8 cellular contexts compared by ENCODE assay signal in the genomic region with DNA sequence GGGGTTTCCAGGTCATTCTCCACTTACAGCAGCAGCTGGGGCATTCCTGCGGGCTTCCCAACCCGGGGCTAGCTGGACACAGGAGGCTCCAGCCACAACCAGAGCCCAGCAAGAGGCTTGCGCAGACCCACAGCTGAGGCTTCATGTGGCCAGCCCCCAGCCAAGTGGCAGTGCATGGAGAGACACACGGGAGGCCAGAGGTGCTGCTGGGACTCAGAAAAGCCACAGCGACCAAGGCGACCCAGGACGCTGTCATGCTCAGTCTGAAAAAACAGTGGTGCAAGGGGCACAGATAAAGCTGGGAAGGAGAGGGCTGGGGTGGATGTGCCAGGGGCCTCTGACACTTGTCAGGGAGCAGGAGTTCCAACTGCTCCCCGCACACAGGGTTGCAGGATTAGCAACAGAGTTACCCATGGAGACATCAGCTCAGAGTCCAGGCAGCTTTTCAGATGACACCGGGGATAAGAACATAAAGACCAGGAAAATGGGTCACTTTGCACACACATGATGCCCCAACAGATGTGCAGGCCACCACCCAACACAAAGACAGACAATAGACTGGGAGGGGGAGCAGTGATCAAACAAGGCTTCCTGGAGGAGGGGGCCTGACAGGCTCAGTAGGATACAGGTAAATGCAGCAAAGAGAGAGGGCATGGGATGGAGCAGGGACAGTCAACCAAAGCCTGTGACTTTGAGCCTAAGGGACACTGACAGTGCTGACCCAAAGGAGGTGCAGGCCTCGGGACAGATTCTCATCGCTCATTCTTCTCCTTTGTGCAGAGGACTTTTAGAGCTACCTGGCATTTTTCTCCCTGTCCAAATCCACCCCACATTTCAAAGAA. TPM values are rescaled to one million over a fixed set of nuclear protein-coding genes. Genes with fewer than 3 reads are reported as not detected.
DNase-seq lines count a peak whose midpoint lies in the region; FAIRE-seq and TF ChIP-seq lines count a peak whose summit lies in the region.

No MANE protein-coding gene starts in this region.

- DNase-seq in NCI-H82 (lab: John Stamatoyannopoulos, UW) (peak; percentile 28), NCI-H82 treated with DMSO at 0.1 percent for 48 hours (lab: John Stamatoyannopoulos, UW; ENCODE audit: unreplicated experiment) (no peak), keratinocyte (ENCODE audit: low read depth, low spot score) (no peak), cortex of kidney (lab: John Stamatoyannopoulos, UW) (no peak), hepatic stellate cell (ENCODE audit: low spot score) (no peak), middle frontal gyrus (ENCODE audit: extremely low spot score, low spot score) (no peak)
- DNase-seq in activated naive CD8-positive, alpha-beta T cell treated with anti-CD3 and anti-CD28 coated beads for 36 hours, result no peak

- peaks cover 0 to 22% of the 10 kb centered on the region in 2 experiments for H3K36me3 ChIP-seq in keratinocyte (ENCODE audit: control insufficient read depth in 2 of 2, extremely low read depth in 1 of 2, insufficient read depth in 2 of 2, low read length in 2 of 2)
- H3K36me3 ChIP-seq in stomach smooth muscle (ENCODE audit: control insufficient read depth in 2 of 2, insufficient read depth in 2 of 2, low read length in 2 of 2), result peaks cover 0 to 5% of the 10 kb centered on the region in 2 donors

- TF ChIP-seq CTCF in keratinocyte (optimal IDR thresholded peaks at IDR 0.05 in 1 of 3, IDR thresholded peaks at IDR 0.05 in 1 of 3, conservative IDR thresholded peaks at IDR 0.05 in 1 of 3; ENCODE audit: extremely low read depth in 1 of 3, insufficient read depth in 2 of 3, low read length in 3 of 3), result no peak

- H3K36me3 Mint-ChIP-seq in activated naive CD8-positive, alpha-beta T cell treated with anti-CD3 and anti-CD28 coated beads for 36 hours, result peaks cover 7% of the 10 kb centered on the region

- H3K9me3 ChIP-seq in keratinocyte (ENCODE audit: control insufficient read depth, low read depth, low read length) (no peaks in the 10 kb centered on the region), stomach smooth muscle (ENCODE audit: control insufficient read depth in 2 of 2, low read length in 2 of 2) (no peaks in the 10 kb centered on the region)

- H3K4me1 Mint-ChIP-seq in activated naive CD8-positive, alpha-beta T cell treated with anti-CD3 and anti-CD28 coated beads for 36 hours, result peaks cover 42% of the 10 kb centered on the region

- no peaks in the 10 kb centered on the region for H4K20me1 ChIP-seq in keratinocyte (ENCODE audit: control insufficient read depth, extremely low read depth, insufficient read depth, low read length)

- peak overlapping the region in 2 of 3 experiments; percentile 23 to 61 for H3K4me3 ChIP-seq in keratinocyte (ENCODE audit: control insufficient read depth in 2 of 3, extremely low read depth in 1 of 3, insufficient read depth in 2 of 3, low read depth in 1 of 3, low read length in 3 of 3)
- peak overlapping the region; percentile 1 to 69 for H3K4me3 ChIP-seq in stomach smooth muscle (ENCODE audit: low read length in 2 of 2)

- H3K27ac Mint-ChIP-seq in activated naive CD8-positive, alpha-beta T cell treated with anti-CD3 and anti-CD28 coated beads for 36 hours, result peak overlapping the region; percentile 99

- H3K79me2 ChIP-seq in keratinocyte (ENCODE audit: control insufficient read depth, insufficient read depth, low read length), result no peaks in the 10 kb centered on the region

- H3K4me2 ChIP-seq in keratinocyte (ENCODE audit: control insufficient read depth, extremely low read depth, insufficient read depth, low read depth, low read length), result peak overlapping the region; percentile 78

- no peaks in the 10 kb centered on the region for H3K27me3 Mint-ChIP-seq in activated naive CD8-positive, alpha-beta T cell treated with anti-CD3 and anti-CD28 coated beads for 36 hours

- H3K9me3 Mint-ChIP-seq in activated naive CD8-positive, alpha-beta T cell treated with anti-CD3 and anti-CD28 coated beads for 36 hours, result no peaks in the 10 kb centered on the region

- H3K27me3 ChIP-seq in keratinocyte (ENCODE audit: control insufficient read depth, extremely low read depth, insufficient read depth, low read length), result no peaks in the 10 kb centered on the region
- no peaks in the 10 kb centered on the region for H3K27me3 ChIP-seq in stomach smooth muscle (ENCODE audit: control insufficient read depth in 1 of 2, insufficient read depth in 2 of 2, low read length in 2 of 2)

- dilution Hi-C loops in keratinocyte (cut with MboI; ENCODE audit: extremely low pct_ligation_motif_present, low sequenced_read_pairs), result no loop called here

- H3K4me1 ChIP-seq in keratinocyte (ENCODE audit: control insufficient read depth, extremely low read depth, insufficient read depth, low read length) (peaks cover 49% of the 10 kb centered on the region), stomach smooth muscle (ENCODE audit: control insufficient read depth, insufficient read depth, low read length) (peaks cover 48% of the 10 kb centered on the region)

- peaks cover 4% of the 10 kb centered on the region for H3K9me1 ChIP-seq in keratinocyte (ENCODE audit: control insufficient read depth, extremely low read depth, insufficient read depth, low read length)

- H2AFZ ChIP-seq in keratinocyte (ENCODE audit: control insufficient read depth, low read length), result no peak overlapping the region

- H3K4me3 Mint-ChIP-seq in activated naive CD8-positive, alpha-beta T cell treated with anti-CD3 and anti-CD28 coated beads for 36 hours, result peak overlapping the region; percentile 100

- H3K9ac ChIP-seq in keratinocyte (ENCODE audit: control insufficient read depth, extremely low read depth, insufficient read depth, low read length) (peak overlapping the region; percentile 55), stomach smooth muscle (ENCODE audit: low read length in 2 of 2) (peak overlapping the region; percentile 1 to 47)

- no peak for FAIRE-seq in keratinocyte (lab: Jason Lieb, UNC)

- H3K27ac ChIP-seq in keratinocyte (ENCODE audit: control insufficient read depth, insufficient read depth, low read length), result no peak overlapping the region
- peak overlapping the region; percentile 100 for H3K27ac ChIP-seq in stomach smooth muscle (ENCODE audit: low read length)

RNA-seq across cellular contexts. Expression of a gene that starts 6.9 kb away (rescaled TPM):
- total RNA-seq in activated naive CD8-positive, alpha-beta T cell treated with anti-CD3 and anti-CD28 coated beads for 36 hours, result 100 to 1,000 TPM; 136 to 155 TPM
- 66.5 to 270 TPM (median 171 TPM) in 3 replicates for polyA plus RNA-seq in keratinocyte
- polyA plus RNA-seq in keratinocyte (2011; ENCODE audit: low read depth), result 1,124 TPM
- 5.3 and 11.3 TPM in 2 replicates for polyA plus RNA-seq in keratinocyte (2011; cell fraction: cytosol; rRNA removed)
- polyA plus RNA-seq in keratinocyte (2011; cell fraction: nucleus; rRNA removed), result 1,267 and 1,668 TPM in 2 replicates
- 218 and 908 TPM in 2 replicates for polyA plus RNA-seq in keratinocyte (2012; ENCODE audit: low replicate concordance)
- polyA minus RNA-seq in keratinocyte, result 73.3 to 442 TPM (median 228 TPM) in 3 replicates
- 8.4 TPM for polyA minus RNA-seq in keratinocyte (2011; cell fraction: cytosol; rRNA and poly(A)+ RNA removed)
- 402 and 1,225 TPM in 2 replicates for polyA minus RNA-seq in keratinocyte (2011; cell fraction: nucleus; rRNA and poly(A)+ RNA removed)

RNA-seq across cellular contexts. Expression of a gene that starts 29.3 kb away (rescaled TPM):
- total RNA-seq in activated naive CD8-positive, alpha-beta T cell treated with anti-CD3 and anti-CD28 coated beads for 36 hours, result 10 to 100 TPM; 33.1 to 36.3 TPM
- polyA plus RNA-seq in keratinocyte, result 24.1 to 47.3 TPM (median 25.0 TPM) in 3 replicates
- 8.5 TPM for polyA plus RNA-seq in keratinocyte (2011; ENCODE audit: low read depth)
- polyA plus RNA-seq in keratinocyte (2011; cell fraction: cytosol; rRNA removed), result 20.8 and 29.3 TPM in 2 replicates
- 58.8 and 74.9 TPM in 2 replicates for polyA plus RNA-seq in keratinocyte (2011; cell fraction: nucleus; rRNA removed)
- 20.8 and 30.9 TPM in 2 replicates for polyA plus RNA-seq in keratinocyte (2012; ENCODE audit: low replicate concordance)
- polyA minus RNA-seq in keratinocyte, result 28.2 to 54.5 TPM (median 34.5 TPM) in 3 replicates
- 64.1 TPM for polyA minus RNA-seq in keratinocyte (2011; cell fraction: cytosol; rRNA and poly(A)+ RNA removed)
- 56.0 and 58.9 TPM in 2 replicates for polyA minus RNA-seq in keratinocyte (2011; cell fraction: nucleus; rRNA and poly(A)+ RNA removed)

RNA-seq across cellular contexts. Expression of a gene that starts 33.3 kb away (rescaled TPM):
- 10 to 100 TPM; 15.4 to 15.7 TPM for total RNA-seq in activated naive CD8-positive, alpha-beta T cell treated with anti-CD3 and anti-CD28 coated beads for 36 hours
- 0.20 to 0.46 TPM (median 0.25 TPM) in 3 replicates for polyA plus RNA-seq in keratinocyte
- polyA plus RNA-seq in keratinocyte (2011; ENCODE audit: low read depth), result 0.25 TPM
- polyA plus RNA-seq in keratinocyte (2011; cell fraction: cytosol; rRNA removed), result 0.10 and 0.12 TPM in 2 replicates
- 1.1 and 1.2 TPM in 2 replicates for polyA plus RNA-seq in keratinocyte (2011; cell fraction: nucleus; rRNA removed)
- 0.50 and 0.66 TPM in 2 replicates for polyA plus RNA-seq in keratinocyte (2012; ENCODE audit: low replicate concordance)
- 0.30 to 0.93 TPM (median 0.59 TPM) in 3 replicates for polyA minus RNA-seq in keratinocyte
- polyA minus RNA-seq in keratinocyte (2011; cell fraction: cytosol; rRNA and poly(A)+ RNA removed), result not detected
- polyA minus RNA-seq in keratinocyte (2011; cell fraction: nucleus; rRNA and poly(A)+ RNA removed), result 0.95 and 1.4 TPM in 2 replicates
